In genomic region chr17:39635614-39636176, GRCh38 we compare ENCODE assay signal across 15 cellular contexts. TPM values are rescaled to one million over a fixed set of nuclear protein-coding genes. Genes with fewer than 3 reads are reported as not detected.
A peak's percentile ranks its signal among the peaks of the same experiment; 100 is the strongest.
DNase-seq lines count a peak whose midpoint lies in the region; ATAC-seq, FAIRE-seq and TF ChIP-seq lines count a peak whose summit lies in the region.
"Had no signal": no experiment of that assay in that cellular context is flagged by ENCODE, and none has a peak within 500 bp of the region (broad histone marks: within the 10 kb centered on the region; RNA-seq: fewer than 3 reads in every experiment).

No MANE protein-coding gene starts in this region.

- intact Hi-C loops in Right ventricle myocardium inferior (cut with DNase I) (loop anchor here (5.0 kb wide), 2 partner anchors 37 to 117 kb away; no protein-coding TSS in a partner anchor), left ventricle myocardium superior (cut with micrococcal nuclease) (no loop called here), kidney (cut with DNase I) (no loop called here)

- ATAC-seq in Right ventricle myocardium inferior (no peak), left ventricle myocardium superior (no peak), HG03354 (IDR thresholded peaks at IDR 0.05; ENCODE audit: poor library complexity, severe bottlenecking, unreplicated experiment) (no peak)
- ATAC-seq: PC-3 had no signal

- H3K9ac ChIP-seq in muscle layer of colon (ENCODE audit: low read length) (no peak overlapping the region), kidney (ENCODE audit: low read length in 2 of 2) (peak overlapping the region in 1 of 2 donors; percentile 99)

- DNase-seq in Right ventricle myocardium inferior (ENCODE audit: missing footprints) (peak; percentile 70), left ventricle myocardium superior (no peak), coronary artery (ENCODE audit: low spot score) (no peak), kidney (no peak), NCI-H2196 (lab: John Stamatoyannopoulos, UW; ENCODE audit: unreplicated experiment) (no peak)
- DNase-seq: colonic mucosa, kidney glomerular epithelial cell, PC-3, posterior cingulate gyrus had no signal

- no peak for TF ChIP-seq CTCF in VCaP (conservative IDR thresholded peaks at IDR 0.05)
- TF ChIP-seq CTCF in coronary artery (IDR thresholded peaks at IDR 0.05): no peak
- no peak for TF ChIP-seq CTCF in kidney (IDR thresholded peaks at IDR 0.05; ENCODE audit: borderline replicate concordance, extremely low read depth, insufficient read depth)

- H3K4me1 ChIP-seq in muscle layer of colon (ENCODE audit: insufficient read depth, low read length) (peaks cover 44% of the 10 kb centered on the region), kidney (ENCODE audit: control insufficient read depth in 1 of 2, insufficient read depth in 1 of 2, low read depth in 1 of 2, low read length in 2 of 2) (peaks cover 15 to 30% of the 10 kb centered on the region in 2 donors)

- H3K27ac ChIP-seq in VCaP (peak overlapping the region; percentile 86; the same call in 1 of the 2 replicates), muscle layer of colon (ENCODE audit: low read depth, low read length) (peak overlapping the region; percentile 19), coronary artery (peak overlapping the region in 1 of 2 donors; percentile 97), kidney (ENCODE audit: low read depth in 2 of 2, low read length in 2 of 2) (no peak overlapping the region)

- H3K4me3 ChIP-seq in muscle layer of colon (ENCODE audit: low read depth in 1 of 2, low read length in 2 of 2): no peak overlapping the region
- H3K4me3 ChIP-seq in coronary artery: no peak overlapping the region
- H3K4me3 ChIP-seq in kidney (ENCODE audit: low read length in 2 of 2): no peak overlapping the region
- H3K4me3 ChIP-seq: colonic mucosa had no signal

- H3K9me3 ChIP-seq in muscle layer of colon (ENCODE audit: low read length) (no peaks in the 10 kb centered on the region), kidney (ENCODE audit: control insufficient read depth in 1 of 2, low read length in 2 of 2) (no peaks in the 10 kb centered on the region)
- H3K9me3 ChIP-seq: colonic mucosa, thoracic aorta had no signal

- no peak for FAIRE-seq in kidney (lab: Jason Lieb, UNC)
- FAIRE-seq: frontal cortex had no signal

- H3K36me3 ChIP-seq in muscle layer of colon (ENCODE audit: insufficient read depth, low read length): no peaks in the 10 kb centered on the region
- H3K36me3 ChIP-seq in kidney (ENCODE audit: control insufficient read depth in 1 of 2, insufficient read depth in 2 of 2, low read length in 2 of 2): no peaks in the 10 kb centered on the region
- H3K36me3 ChIP-seq: colonic mucosa, thoracic aorta had no signal

- peaks cover 0 to 11% of the 10 kb centered on the region in 2 donors for H3K27me3 ChIP-seq in muscle layer of colon (ENCODE audit: control insufficient read depth in 1 of 2, insufficient read depth in 2 of 2, low read length in 2 of 2)
- H3K27me3 ChIP-seq: colonic mucosa had no signal

RNA-seq across cellular contexts. Expression of gene STARD3, which starts 1.2 kb away (rescaled TPM):
- 21.4 TPM for total RNA-seq in Right ventricle myocardium inferior
- 18.7 TPM for total RNA-seq in left ventricle myocardium superior
- total RNA-seq in kidney: 47.6 TPM
- polyA plus RNA-seq in kidney (ENCODE audit: insufficient read depth, low read depth, low replicate concordance): 32.1 TPM

RNA-seq across cellular contexts. Expression of gene PPP1R1B, which starts 8.9 kb away (rescaled TPM):
- 0.89 TPM for total RNA-seq in Right ventricle myocardium inferior
- total RNA-seq in left ventricle myocardium superior: 0.55 TPM
- 31.1 TPM for total RNA-seq in kidney
- 22.9 TPM for polyA plus RNA-seq in kidney (ENCODE audit: insufficient read depth, low read depth, low replicate concordance)
- polyA plus RNA-seq: BJ had no signal

RNA-seq across cellular contexts. Expression of gene NEUROD2, which starts 28.0 kb away (rescaled TPM):
- total RNA-seq in Right ventricle myocardium inferior (not detected), left ventricle myocardium superior (not detected), kidney (not detected)
- polyA plus RNA-seq in kidney (ENCODE audit: insufficient read depth, low read depth, low replicate concordance): not detected
- total RNA-seq: colonic mucosa, PC-3, thoracic aorta had no signal
- polyA plus RNA-seq: BJ had no signal

RNA-seq across cellular contexts. Expression of gene TCAP, which starts 29.5 kb away (rescaled TPM):
- total RNA-seq in Right ventricle myocardium inferior (5,286 TPM), left ventricle myocardium superior (4,965 TPM), kidney (1.5 TPM)
- polyA plus RNA-seq in kidney (ENCODE audit: insufficient read depth, low read depth, low replicate concordance): 1.7 TPM

RNA-seq across cellular contexts. Expression of gene PNMT, which starts 32.6 kb away (rescaled TPM):
- total RNA-seq in Right ventricle myocardium inferior (5.1 TPM), left ventricle myocardium superior (5.8 TPM), kidney (8.2 TPM)
- 2.0 TPM for polyA plus RNA-seq in kidney (ENCODE audit: insufficient read depth, low read depth, low replicate concordance)
- polyA plus RNA-seq: BJ had no signal

Comparison
In these comparisons a context has a peak if more than half of its experiments do, and no peak if none do; other contexts are left out.
1. H3K27ac ChIP-seq: peak in VCaP (single experiment) and muscle layer of colon (single experiment); none in kidney (0 of 2).
2. RNA of gene PPP1R1B, which starts 8.9 kb away (total RNA-seq): 31.1 TPM in kidney (single experiment); 0.89 TPM in Right ventricle myocardium inferior (single experiment) and 0.55 TPM in left ventricle myocardium superior (single experiment); every median in the first group is over 10 times any median in the second.